In genomic region chr11:94650756-94651155, GRCh38 we compare ENCODE assay signal across 10 cellular contexts.
DNase-seq lines count a peak whose midpoint lies in the region; TF ChIP-seq lines count a peak whose summit lies in the region.
"Had no signal": no experiment of that assay in that cellular context is flagged by ENCODE, and none has a peak within 500 bp of the region (broad histone marks: within the 10 kb centered on the region; RNA-seq: fewer than 3 reads in every experiment).

No MANE protein-coding gene starts in this region.

- H3K9me3 Mint-ChIP-seq in H9, result no peaks in the 10 kb centered on the region; a peak in 1 of 5 replicates

- H3K27me3 ChIP-seq in H9 (ENCODE audit: insufficient read depth, low read length) (no peaks in the 10 kb centered on the region), stomach smooth muscle (ENCODE audit: control insufficient read depth in 1 of 2, insufficient read depth in 2 of 2, low read length in 2 of 2) (no peaks in the 10 kb centered on the region)
- H3K27me3 ChIP-seq: dorsolateral prefrontal cortex had no signal

- H3K27ac Mint-ChIP-seq in H9, result peak overlapping the region; percentile 44 to 99 (median 94); a peak in 6 of 7 replicates

- no peaks in the 10 kb centered on the region for H3K79me1 ChIP-seq in H9 (ENCODE audit: insufficient read depth, low read depth, low read length, poor library complexity, severe bottlenecking)

- H3K18ac ChIP-seq in H9 (ENCODE audit: insufficient read length, low read depth, low read length), result peak overlapping the region; percentile 19

- no peak overlapping the region for H3K4ac ChIP-seq in H9 (ENCODE audit: low read depth, low read length)

- H4K20me1 ChIP-seq in H9 (ENCODE audit: control insufficient read depth, insufficient read depth, insufficient read length), result no peaks in the 10 kb centered on the region

- no peak overlapping the region for H4K91ac ChIP-seq in H9 (ENCODE audit: insufficient read length, low read depth, low read length)

- no peak overlapping the region for H2AK5ac ChIP-seq in H9 (ENCODE audit: insufficient read length, low read length)

- H2BK15ac ChIP-seq in H9 (ENCODE audit: low read depth, low read length), result no peak overlapping the region

- H3K27ac ChIP-seq in H9 (ENCODE audit: insufficient read length, low read depth, low read length), result peak overlapping the region; percentile 83
- H3K27ac ChIP-seq in stomach smooth muscle (ENCODE audit: low read length), result peak overlapping the region; percentile 13
- H3K27ac ChIP-seq: dorsolateral prefrontal cortex had no signal

- DNase-seq in H9 (no peak), choroid plexus epithelial cell (ENCODE audit: low read depth) (peak; percentile 76), iris pigment epithelial cell (ENCODE audit: low read depth) (peak; percentile 86), DMS153 (lab: John Stamatoyannopoulos, UW) (no peak), retina (no peak)
- no peak for DNase-seq in stimulated activated CD4-positive, alpha-beta T cell treated with anti-CD3 and anti-CD28 coated beads, Interleukin-4, amount 100 ng/mL, for 1 hour
- DNase-seq in stimulated activated CD4-positive, alpha-beta T cell treated with anti-CD3 and anti-CD28 coated beads, Interleukin-1b, Interleukin-23, amount 100 ng/mL, for 48 hours, result no peak
- DNase-seq: activated T-cell treated with anti-CD3 and anti-CD28 coated beads for 4 hours, dorsolateral prefrontal cortex had no signal

- TF ChIP-seq CTCF in H9 (conservative IDR thresholded peaks at IDR 0.05), result no peak
- peak; percentile 4 for TF ChIP-seq CTCF in choroid plexus epithelial cell (conservative IDR thresholded peaks at IDR 0.05; ENCODE audit: low read depth, low read length)

- H3K4me3 ChIP-seq in choroid plexus epithelial cell (ENCODE audit: low read depth, low read length) (no peak overlapping the region), stomach smooth muscle (ENCODE audit: low read length in 2 of 2) (no peak overlapping the region)
- H3K4me3 ChIP-seq: dorsolateral prefrontal cortex had no signal

- no peak overlapping the region for H4K8ac ChIP-seq in H9 (replicated peaks; ENCODE audit: insufficient read length, low read depth, low read length)

- no peaks in the 10 kb centered on the region for H3K9me3 ChIP-seq in H9 (ENCODE audit: control insufficient read depth, low read depth, low read length)
- no peaks in the 10 kb centered on the region for H3K9me3 ChIP-seq in stomach smooth muscle (ENCODE audit: control insufficient read depth in 2 of 2, low read length in 2 of 2)

- no peaks in the 10 kb centered on the region for H3K23me2 ChIP-seq in H9 (ENCODE audit: insufficient read length, low read depth, low read length, poor library complexity, severe bottlenecking)

- no peak overlapping the region for H2AFZ ChIP-seq in H9 (ENCODE audit: low read length)

- no CpG with 5 or more reads among the region's 7 CpGs for WGBS in H9 (ENCODE audit: extremely low coverage, insufficient read length, low lambda C conversion rate)

- peak overlapping the region; percentile 92 for H3K9ac ChIP-seq in H9 (ENCODE audit: extremely low read depth, insufficient read length, low read length)
- no peak overlapping the region for H3K9ac ChIP-seq in stomach smooth muscle (ENCODE audit: low read length in 2 of 2)

- H3K4me1 ChIP-seq in H9 (ENCODE audit: insufficient read depth, low read length) (peaks cover 20% of the 10 kb centered on the region), stomach smooth muscle (ENCODE audit: control insufficient read depth, insufficient read depth, low read length) (peaks cover 5% of the 10 kb centered on the region)

- peaks cover 4 to 36% (median 19%) of the 10 kb centered on the region in 3 experiments; a peak in 6 of 7 replicates for H3K36me3 Mint-ChIP-seq in H9 (ENCODE audit: insufficient read depth in 1 of 3, low read depth in 3 of 3)

- no peak overlapping the region for H2BK20ac ChIP-seq in H9 (ENCODE audit: low read depth, low read length, poor library complexity, severe bottlenecking)

- H3K27me3 Mint-ChIP-seq in H9 (ENCODE audit: low read depth), result peaks cover 2% of the 10 kb centered on the region; the same call in 1 of the 2 replicates

- peak overlapping the region; percentile 53; the same call in 1 of the 2 replicates for H3K14ac ChIP-seq in H9 (ENCODE audit: insufficient read depth, low read length)

- H3K4me2 ChIP-seq in H9 (ENCODE audit: insufficient read depth, insufficient read length, low read length), result peak overlapping the region; percentile 72

- H3K79me2 ChIP-seq in H9 (ENCODE audit: insufficient read depth, low read length), result peaks cover 17% of the 10 kb centered on the region; the same call in 1 of the 2 replicates

- peak overlapping the region; percentile 85 for H4K5ac ChIP-seq in H9 (ENCODE audit: insufficient read length, low read depth, low read length)

- H2BK12ac ChIP-seq in H9 (ENCODE audit: insufficient read length, low read depth, low read length), result peak overlapping the region; percentile 2

- peak overlapping the region; percentile 36 for H3K23ac ChIP-seq in H9 (ENCODE audit: insufficient read length, low read depth, low read length)

- H3K36me3 ChIP-seq in stomach smooth muscle (ENCODE audit: control insufficient read depth in 2 of 2, insufficient read depth in 2 of 2, low read length in 2 of 2), result no peaks in the 10 kb centered on the region

- H3K4me3 Mint-ChIP-seq in H9, result peak overlapping the region; percentile 74 to 83

- H3T11ph ChIP-seq in H9 (ENCODE audit: low read length), result peak overlapping the region; percentile 19

- H3K56ac ChIP-seq in H9 (ENCODE audit: insufficient read length, low read depth, low read length), result peak overlapping the region; percentile 56

- peaks cover 65 to 81% of the 10 kb centered on the region in 2 experiments for H3K4me1 Mint-ChIP-seq in H9

- H2BK120ac ChIP-seq in H9 (ENCODE audit: low read depth, low read length, poor library complexity, severe bottlenecking), result no peak overlapping the region

- peak overlapping the region; percentile 42 for H2BK5ac ChIP-seq in H9 (ENCODE audit: insufficient read length, low read length)

Comparison
In these comparisons a context has a peak if more than half of its experiments do, and no peak if none do; other contexts are left out.
1. DNase-seq: peak in choroid plexus epithelial cell (single experiment) and iris pigment epithelial cell (single experiment); none in H9 (single experiment), stimulated activated CD4-positive, alpha-beta T cell treated with anti-CD3 and anti-CD28 coated beads, Interleukin-4, amount 100 ng/mL, for 1 hour (single experiment), DMS153 (single experiment), stimulated activated CD4-positive, alpha-beta T cell treated with anti-CD3 and anti-CD28 coated beads, Interleukin-1b, Interleukin-23, amount 100 ng/mL, for 48 hours (single experiment) and retina (single experiment).